16 cellular contexts compared by ENCODE assay signal in the genomic region with DNA sequence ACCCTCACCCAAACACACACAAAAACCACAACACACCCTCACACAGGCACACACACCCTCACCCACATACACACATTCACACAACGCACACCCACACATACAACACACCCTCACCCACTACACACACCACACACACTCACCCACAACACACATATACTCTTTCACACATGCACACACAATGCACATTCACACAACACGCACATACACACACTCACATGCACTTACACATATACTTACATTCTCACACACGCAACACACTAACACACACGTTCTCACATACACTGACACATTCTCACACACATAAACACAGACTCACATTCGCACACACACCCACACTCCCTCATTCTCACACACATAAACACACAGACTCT. TPM values are rescaled to one million over a fixed set of nuclear protein-coding genes. Genes with fewer than 3 reads are reported as not detected.
DNase-seq lines count a peak whose midpoint lies in the region; TF ChIP-seq lines count a peak whose summit lies in the region.
"Had no signal": no experiment of that assay in that cellular context is flagged by ENCODE, and none has a peak within 500 bp of the region (broad histone marks: within the 10 kb centered on the region; RNA-seq: fewer than 3 reads in every experiment).

No MANE protein-coding gene starts in this region.

- no peak overlapping the region for H2BK12ac ChIP-seq in neuronal stem cell (ENCODE audit: low read length)

- H3K27ac ChIP-seq in neuronal stem cell (replicated peaks; ENCODE audit: low read length) (no peak overlapping the region), uterus (no peak overlapping the region)
- H3K27ac ChIP-seq in effector memory CD4-positive, alpha-beta T cell (ENCODE audit: insufficient read depth, low read length, poor library complexity, severe bottlenecking): no peak overlapping the region

- no peak overlapping the region for H3K18ac ChIP-seq in neuronal stem cell (ENCODE audit: low read length)

- H3K9ac ChIP-seq in neuronal stem cell (ENCODE audit: low read depth, low read length, poor library complexity): peak overlapping the region; percentile 64

- no peak overlapping the region for H3K4ac ChIP-seq in neuronal stem cell (ENCODE audit: low read length)

- no peak overlapping the region for H2AK5ac ChIP-seq in neuronal stem cell (ENCODE audit: low read depth, low read length)

- peaks cover 15% of the 10 kb centered on the region in 2 donors for H3K4me1 ChIP-seq in neuronal stem cell (ENCODE audit: control insufficient read depth in 2 of 2, insufficient read depth in 1 of 2, low read depth in 1 of 2, low read length in 2 of 2)
- peaks cover 23% of the 10 kb centered on the region for H3K4me1 ChIP-seq in effector memory CD4-positive, alpha-beta T cell (ENCODE audit: control insufficient read depth, insufficient read depth, low read length, poor library complexity, severe bottlenecking)
- H3K4me1 ChIP-seq in uterus: no peaks in the 10 kb centered on the region

- H2BK5ac ChIP-seq in neuronal stem cell (ENCODE audit: low read length): no peak overlapping the region

- WGBS in neuronal stem cell (ENCODE audit: extremely low coverage in 2 of 2, insufficient read length in 2 of 2, insufficient replicate concordance in 1 of 2), 2 donors: 99 to 100% methylated on average over 3 to 5 of the region's 5 CpGs

- DNase-seq in CD14-positive monocyte (ENCODE audit: low spot score) (peak; percentile 8), chondrocyte (ENCODE audit: low spot score) (peak; percentile 10), neuronal stem cell (ENCODE audit: low spot score) (no peak), AG08396 (ENCODE audit: low spot score) (no peak), uterus (no peak)
- DNase-seq in effector memory CD4-positive, alpha-beta T cell: no peak
- DNase-seq: Calu3; CD8-positive, alpha-beta memory T cell; DMS153; GOT3; KG1; NCI-H1105 treated with DMSO at 0.1 percent for 48 hours; NCI-H2029 treated with DMSO at 0.1 percent for 48 hours; NCI-H226; NCI-H524; NCI-H82 had no signal

- TF ChIP-seq POLR2A in uterus (IDR thresholded peaks at IDR 0.05): no peak

- peaks cover 0 to 12% of the 10 kb centered on the region in 2 donors for H3K36me3 Mint-ChIP-seq in CD14-positive monocyte
- no peaks in the 10 kb centered on the region for H3K36me3 Mint-ChIP-seq in chondrocyte (ENCODE audit: low read depth)

- no peak overlapping the region for H3K27ac Mint-ChIP-seq in CD14-positive monocyte
- no peak overlapping the region for H3K27ac Mint-ChIP-seq in chondrocyte (ENCODE audit: unreplicated experiment)
- H3K27ac Mint-ChIP-seq: CD8-positive, alpha-beta memory T cell had no signal

- H3K36me3 ChIP-seq in neuronal stem cell (replicated peaks in 1 of 2; ENCODE audit: control insufficient read depth in 2 of 2, insufficient read depth in 2 of 2, low read length in 2 of 2) (peaks cover 0 to 10% of the 10 kb centered on the region in 2 donors), uterus (no peaks in the 10 kb centered on the region)
- H3K36me3 ChIP-seq in effector memory CD4-positive, alpha-beta T cell (ENCODE audit: control insufficient read depth, insufficient read depth, low read length): no peaks in the 10 kb centered on the region

- no peak for TF ChIP-seq CTCF in CD14-positive monocyte (IDR thresholded peaks at IDR 0.05)
- TF ChIP-seq CTCF in chondrocyte (IDR thresholded peaks at IDR 0.05): no peak
- no peak for TF ChIP-seq CTCF in uterus (IDR thresholded peaks at IDR 0.05)

- H3K27me3 Mint-ChIP-seq in CD14-positive monocyte (ENCODE audit: low read depth in 3 of 3): peaks cover 16 to 19% (median 19%) of the 10 kb centered on the region in 3 donors
- no peaks in the 10 kb centered on the region for H3K27me3 Mint-ChIP-seq in chondrocyte (ENCODE audit: low read depth)

- H3K14ac ChIP-seq in neuronal stem cell (ENCODE audit: low read length): no peak overlapping the region

- H3K4me3 Mint-ChIP-seq in CD14-positive monocyte (no peak overlapping the region), chondrocyte (ENCODE audit: unreplicated experiment) (no peak overlapping the region)
- H3K4me3 Mint-ChIP-seq: CD8-positive, alpha-beta memory T cell had no signal

- intact Hi-C loops in CD14-positive monocyte (cut with micrococcal nuclease) (loop anchor here (2.0 to 10.0 kb wide), 2 partner anchors 39 to 261 kb away; no protein-coding TSS in a partner anchor), uterus (cut with DNase I; ENCODE audit: low total_unique reads) (no loop called here)

- peak overlapping the region; percentile 8 for H3K23ac ChIP-seq in neuronal stem cell (ENCODE audit: low read depth, low read length, poor library complexity)

- H3K9me3 Mint-ChIP-seq in CD14-positive monocyte (peaks cover 0 to 8% (median 1%) of the 10 kb centered on the region in 7 donors), chondrocyte (ENCODE audit: low read depth) (peaks cover 3% of the 10 kb centered on the region)

- no peak overlapping the region for H2BK15ac ChIP-seq in neuronal stem cell (ENCODE audit: low read length)

- no peak overlapping the region for H4K91ac ChIP-seq in neuronal stem cell (ENCODE audit: low read depth, low read length, poor library complexity)

- H3K4me3 ChIP-seq in neuronal stem cell (ENCODE audit: low read length in 2 of 2) (peak overlapping the region in 1 of 2 donors; percentile 61), uterus (no peak overlapping the region)
- H3K4me3 ChIP-seq in effector memory CD4-positive, alpha-beta T cell (ENCODE audit: insufficient read depth, low read depth, low read length, poor library complexity, severe bottlenecking): no peak overlapping the region

- H3K4me2 ChIP-seq in neuronal stem cell (ENCODE audit: insufficient read depth, low read length, poor library complexity, severe bottlenecking): no peak overlapping the region

- H3K27me3 ChIP-seq in neuronal stem cell (ENCODE audit: control insufficient read depth in 3 of 3, insufficient read depth in 3 of 3, low read depth in 1 of 3, low read length in 3 of 3) (peaks cover 0 to 30% (median 0%) of the 10 kb centered on the region in 3 experiments), uterus (no peaks in the 10 kb centered on the region)
- H3K27me3 ChIP-seq in effector memory CD4-positive, alpha-beta T cell (replicated peaks; ENCODE audit: control insufficient read depth, insufficient read depth, low read length, poor library complexity, severe bottlenecking): peaks cover 16% of the 10 kb centered on the region

- peaks cover 28% of the 10 kb centered on the region for H3K4me1 Mint-ChIP-seq in CD14-positive monocyte
- peaks cover 4% of the 10 kb centered on the region for H3K4me1 Mint-ChIP-seq in chondrocyte (ENCODE audit: low read depth)

- H2AFZ ChIP-seq in neuronal stem cell (ENCODE audit: low read length): no peak overlapping the region

- peaks cover 2% of the 10 kb centered on the region for H3K79me1 ChIP-seq in neuronal stem cell (ENCODE audit: low read depth, low read length)

- H4K8ac ChIP-seq in neuronal stem cell (ENCODE audit: low read depth, low read length): peak overlapping the region; percentile 88

- H2BK120ac ChIP-seq in neuronal stem cell (ENCODE audit: low read depth, low read length): no peak overlapping the region

- H3K9me3 ChIP-seq in neuronal stem cell (replicated peaks in 1 of 2; ENCODE audit: control insufficient read depth in 2 of 2, insufficient read depth in 1 of 2, low read depth in 1 of 2, low read length in 2 of 2) (peaks cover 0 to 10% of the 10 kb centered on the region in 2 donors), uterus (no peaks in the 10 kb centered on the region)
- peaks cover 2% of the 10 kb centered on the region for H3K9me3 ChIP-seq in effector memory CD4-positive, alpha-beta T cell (ENCODE audit: control insufficient read depth, low read length)

RNA-seq across cellular contexts. Expression of a gene that starts 3.8 kb away (rescaled TPM):
- 100 to 1,000 TPM; 114 to 126 TPM for polyA plus RNA-seq in CD14-positive monocyte
- total RNA-seq in chondrocyte (0.46 to 1.9 TPM (median 0.97 TPM) in 3 replicates), uterus (1 to 10 TPM in 2 of 4 donors, under 1 TPM in 1, not detected in 1; 0.77 to 3.2 (median 1.8) TPM)
- 9.1 TPM for polyA plus RNA-seq in neuronal stem cell (2013, experiment 1 of 2)
- polyA plus RNA-seq in neuronal stem cell (2013, experiment 2 of 2): 9.6 TPM
- polyA plus RNA-seq: CD8-positive, alpha-beta memory T cell had no signal

RNA-seq across cellular contexts. Expression of a gene that starts 44.3 kb away (rescaled TPM):
- polyA plus RNA-seq in CD14-positive monocyte: under 1 TPM; 0.37 to 0.39 TPM
- total RNA-seq in chondrocyte (28.3 to 34.4 TPM (median 31.3 TPM) in 3 replicates), uterus (10 to 100 TPM; 22.8 to 64.0 (median 48.4) TPM)
- polyA plus RNA-seq in neuronal stem cell (2013, experiment 1 of 2): 52.7 TPM
- 51.9 TPM for polyA plus RNA-seq in neuronal stem cell (2013, experiment 2 of 2)

RNA-seq across cellular contexts. Expression of a gene that starts 44.4 kb away (rescaled TPM):
- 100 to 1,000 TPM; 152 to 154 TPM for polyA plus RNA-seq in CD14-positive monocyte
- total RNA-seq in chondrocyte: 427 to 584 TPM (median 454 TPM) in 3 replicates
- 270 TPM for polyA plus RNA-seq in neuronal stem cell (2013, experiment 1 of 2)
- 258 TPM for polyA plus RNA-seq in neuronal stem cell (2013, experiment 2 of 2)
- 100 to 1,000 TPM; 167 to 800 (median 399) TPM for total RNA-seq in uterus

RNA-seq across cellular contexts. Expression of a gene that starts 59.0 kb away (rescaled TPM):
- polyA plus RNA-seq in CD14-positive monocyte: 1 to 10 TPM; 7.0 to 7.8 TPM
- total RNA-seq in chondrocyte (58.8 to 65.2 TPM (median 59.5 TPM) in 3 replicates), uterus (10 to 100 TPM in 3 of 4 donors, 1 to 10 TPM in 1; 5.1 to 83.2 (median 53.5) TPM)
- polyA plus RNA-seq in neuronal stem cell (2013, experiment 1 of 2): 50.9 TPM
- 48.6 TPM for polyA plus RNA-seq in neuronal stem cell (2013, experiment 2 of 2)

Comparison
In these comparisons a context has a peak if more than half of its experiments do, and no peak if none do; other contexts are left out.
1. DNase-seq: peak in CD14-positive monocyte (single experiment) and chondrocyte (single experiment); none in neuronal stem cell (single experiment), AG08396 (single experiment), effector memory CD4-positive, alpha-beta T cell (0 of 3) and uterus (0 of 2).